Comparison of ENCODE assay signal across 8 cellular contexts in the genomic region with DNA sequence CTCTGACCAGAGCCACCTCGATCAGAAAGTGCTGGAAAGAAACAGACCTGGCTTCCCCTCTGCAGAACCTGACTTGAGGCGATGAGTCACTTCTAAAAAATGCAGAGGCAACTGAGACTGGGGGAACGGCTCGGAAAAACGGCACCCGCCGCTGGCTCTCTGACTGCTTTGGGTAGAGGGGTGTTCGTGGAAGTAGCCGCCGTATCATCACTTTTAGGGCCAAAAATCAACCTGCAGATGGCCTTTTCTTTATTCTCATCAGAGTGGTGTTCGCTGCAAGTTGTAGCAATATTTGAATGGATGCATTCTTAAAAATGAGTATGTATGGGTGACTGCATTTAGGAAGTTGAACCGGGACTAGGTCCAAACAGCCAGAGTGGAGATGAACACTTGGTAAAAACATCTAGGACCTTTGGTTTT. TPM values are rescaled to one million over a fixed set of nuclear protein-coding genes. Genes with fewer than 3 reads are reported as not detected.
DNase-seq lines count a peak whose midpoint lies in the region; ATAC-seq, FAIRE-seq and TF ChIP-seq lines count a peak whose summit lies in the region.

No MANE protein-coding gene starts in this region.

- no peaks in the 10 kb centered on the region for H3K36me3 ChIP-seq in HepG2 (replicated peaks in 1 of 2; ENCODE audit: control insufficient read depth in 1 of 2, insufficient read depth in 2 of 2, low read length in 2 of 2)
- H3K36me3 ChIP-seq in suprapubic skin = no peaks in the 10 kb centered on the region

- H3K9me3 ChIP-seq in HepG2 (ENCODE audit: low read length) (no peaks in the 10 kb centered on the region), suprapubic skin (no peaks in the 10 kb centered on the region)

- H3K27me3 ChIP-seq in HepG2 (ENCODE audit: control insufficient read depth in 1 of 2, insufficient read depth in 2 of 2, low read length in 2 of 2) (peaks cover 0 to 6% of the 10 kb centered on the region in 2 experiments; a peak in 1 of 5 replicates), suprapubic skin (no peaks in the 10 kb centered on the region)

- TF ChIP-seq RAD21 in HepG2 (CRISPR knock-in tag; IDR thresholded peaks at IDR 0.05) = no peak

- no peak overlapping the region for H3K27ac Mint-ChIP-seq in activated T-cell treated with anti-CD3 and anti-CD28 coated beads, Interleukin-2, amount 50 U/mL, for 24 hours

- TF ChIP-seq EP300 in HepG2 (IDR thresholded peaks at IDR 0.05; ENCODE audit: low read depth in 2 of 2, low read length in 2 of 2) (0 out of 4 replicates have a peak, but pooled peaks of 1 of the 2 experiments have one; percentile 10), HepG2 (CRISPR knock-in tag; IDR thresholded peaks at IDR 0.05; ENCODE audit: borderline replicate concordance) (no peak), suprapubic skin (IDR thresholded peaks at IDR 0.05) (no peak)

- H3K4me3 Mint-ChIP-seq in activated T-cell treated with anti-CD3 and anti-CD28 coated beads, Interleukin-2, amount 50 U/mL, for 24 hours = peak overlapping the region; percentile 62

- no TSS peak for BruUV-seq in HepG2 (replicated peaks; lab: Mats Ljungman, UMichigan)

- H3K9me3 Mint-ChIP-seq in activated T-cell treated with anti-CD3 and anti-CD28 coated beads, Interleukin-2, amount 50 U/mL, for 24 hours = no peaks in the 10 kb centered on the region

- H3K27me3 Mint-ChIP-seq in activated T-cell treated with anti-CD3 and anti-CD28 coated beads, Interleukin-2, amount 50 U/mL, for 24 hours = peaks cover 77% of the 10 kb centered on the region

- 3% methylated on average over 12 of the region's 12 CpGs for WGBS in HepG2 (ENCODE audit: low lambda C conversion rate)
- 2% methylated on average over 12 of the region's 12 CpGs for WGBS in suprapubic skin

- POLR2A ChIA-PET in HepG2 (lab: Yijun Ruan, JAX) = interaction anchor here (0.7 to 3.0 kb wide), 5 partner anchors 14 to 85 kb away, joined by 3 to 33 read pairs (median 3); no protein-coding TSS in a partner anchor

- no peak overlapping the region for H2AFZ ChIP-seq in HepG2 (ENCODE audit: low read length)

- H3K4me1 Mint-ChIP-seq in activated T-cell treated with anti-CD3 and anti-CD28 coated beads, Interleukin-2, amount 50 U/mL, for 24 hours (ENCODE audit: low read depth) = peaks cover 8% of the 10 kb centered on the region

- no peaks in the 10 kb centered on the region for H4K20me1 ChIP-seq in HepG2 (ENCODE audit: insufficient read depth, low read length)

- CTCF ChIA-PET in HepG2 (lab: Yijun Ruan, JAX; ENCODE audit: low intra/inter-chr PET ratio, low total read pairs) = no interaction called here

- peak overlapping the region; percentile 77 for H3K4me2 ChIP-seq in HepG2 (ENCODE audit: low read depth, low read length)

- intact Hi-C loops in HepG2 (cut with micrococcal nuclease; ENCODE audit: unreplicated experiment) = loop anchor here (2.0 kb wide), 1 partner anchor 113 kb away; the partner anchor contains the start of gene RBM24

- H3K27ac ChIP-seq in HepG2 (ENCODE audit: extremely low read length, insufficient read depth, low read length) (peak overlapping the region; percentile 55), suprapubic skin (peak overlapping the region; percentile 56)

- 0 out of 4 replicates have a peak, but pooled peaks of 1 of the 2 experiments have one; percentile 36 for TF ChIP-seq POLR2A in HepG2 (IDR thresholded peaks at IDR 0.05; ENCODE audit: insufficient read depth in 1 of 2, low read depth in 2 of 2, low read length in 2 of 2)
- TF ChIP-seq POLR2A in suprapubic skin (IDR thresholded peaks at IDR 0.05) = no peak

- H3K4me3 ChIP-seq in HepG2 (replicated peaks in 1 of 3; ENCODE audit: insufficient read depth in 1 of 3, low read depth in 2 of 3, low read length in 3 of 3) = peak overlapping the region; percentile 86 to 89 (median 86)
- H3K4me3 ChIP-seq in suprapubic skin = peak overlapping the region; percentile 59

- in situ Hi-C loops in HepG2 (cut with HindIII; ENCODE audit: extremely low pct_ligation_motif_present, low pct_unique_long_range_greater_than_20kb) = no loop called here

- no peaks in the 10 kb centered on the region for H3K36me3 Mint-ChIP-seq in activated T-cell treated with anti-CD3 and anti-CD28 coated beads, Interleukin-2, amount 50 U/mL, for 24 hours (ENCODE audit: low read depth)

- peak; percentile 51 for ATAC-seq in HepG2

- no peak for TF ChIP-seq CTCF in HepG2 (CRISPR knock-in tag; IDR thresholded peaks at IDR 0.05)
- no peak for TF ChIP-seq CTCF in suprapubic skin (IDR thresholded peaks at IDR 0.05)

- FAIRE-seq in RCC 7860 (lab: Jason Lieb, UNC) = no peak
- FAIRE-seq in HepG2 (lab: Jason Lieb, UNC) = no peak

- peak overlapping the region; percentile 81 for H3K9ac ChIP-seq in HepG2 (ENCODE audit: insufficient read depth, low read depth, low read length)

- peaks cover 51% of the 10 kb centered on the region for H3K4me1 ChIP-seq in HepG2 (ENCODE audit: insufficient read depth, low read length)
- peaks cover 12% of the 10 kb centered on the region for H3K4me1 ChIP-seq in suprapubic skin

- H3K79me2 ChIP-seq in HepG2 (ENCODE audit: insufficient read depth, low read length) = peaks cover 21% of the 10 kb centered on the region

- DNase-seq in activated T-cell treated with anti-CD3 and anti-CD28 coated beads, Interleukin-2, amount 50 U/mL, for 24 hours = peak; percentile 27
- DNase-seq in activated T-cell treated with anti-CD3 and anti-CD28 coated beads for 4 hours (no peak), RCC 7860 (ENCODE audit: low spot score) (peak; percentile 80), dedifferentiated amniotic fluid mesenchymal stem cell (ENCODE audit: extremely low spot score) (peak; percentile 82), HepG2 (ENCODE audit: low spot score) (peak; percentile 71), suprapubic skin (ENCODE audit: low spot score in 2 of 2) (no peak), NCI-H1048 (lab: John Stamatoyannopoulos, UW) (no peak)
- DNase-seq in NK-92 treated with Interleukin-12 subunit alpha and Interleukin-12 subunit beta, amount 100 ng/mL, for 24 hours (lab: John Stamatoyannopoulos, UW) = no peak

TF ChIP-seq in HepG2, 621 proteins besides CTCF, POLR2A, EP300 and RAD21 (continues in another document):
- TF ChIP-seq CEBPZ (IDR thresholded peaks at IDR 0.05; ENCODE audit: low read length) = no peak

RNA-seq across cellular contexts. Expression of gene CAP2, which starts 0.8 kb away (rescaled TPM):
- 7.9 and 8.8 TPM in 2 replicates for total RNA-seq in HepG2 (2016; rRNA removed; fragmentation: Illumina TruSeq; extraction: Trizol)
- 1.9 TPM in 2 replicates for total RNA-seq in HepG2 (2016; cell fraction: cytosol; rRNA removed; fragmentation: Illumina TruSeq; extraction: Trizol; ENCODE audit: low read depth)
- total RNA-seq in HepG2 (2016; cell fraction: insoluble cytoplasmic fraction; rRNA removed; fragmentation: Illumina TruSeq; extraction: Trizol) = 6.6 and 7.6 TPM in 2 replicates
- total RNA-seq in HepG2 (2016; cell fraction: membrane; rRNA removed; fragmentation: Illumina TruSeq; extraction: Trizol) = 3.4 and 4.3 TPM in 2 replicates
- 6.9 and 9.0 TPM in 2 replicates for total RNA-seq in HepG2 (2016; cell fraction: nucleus; rRNA removed; fragmentation: Illumina TruSeq; extraction: Trizol)
- polyA plus RNA-seq in HepG2 (2011; rRNA removed) = 35.7 and 53.1 TPM in 2 replicates
- polyA plus RNA-seq in HepG2 (2011; cell fraction: cytosol; rRNA removed) = 24.4 and 25.6 TPM in 2 replicates
- polyA plus RNA-seq in HepG2 (2011; cell fraction: nucleus; rRNA removed) = 50.2 and 52.1 TPM in 2 replicates
- 29.4 and 36.2 TPM in 2 replicates for polyA plus RNA-seq in HepG2 (2012)
- 0.93 and 1.5 TPM in 2 replicates for polyA plus RNA-seq in HepG2 (2016; cell fraction: cytosol; fragmentation: Illumina TruSeq; extraction: Trizol; ENCODE audit: low read depth)
- polyA plus RNA-seq in HepG2 (2016; cell fraction: insoluble cytoplasmic fraction; fragmentation: Illumina TruSeq; extraction: Trizol; ENCODE audit: low read depth) = 11.5 and 12.1 TPM in 2 replicates
- polyA plus RNA-seq in HepG2 (2016; cell fraction: membrane; fragmentation: Illumina TruSeq; extraction: Trizol; ENCODE audit: low read depth) = 2.0 and 2.6 TPM in 2 replicates
- polyA plus RNA-seq in HepG2 (2016; cell fraction: nucleus; fragmentation: Illumina TruSeq; extraction: Trizol; ENCODE audit: insufficient read depth, low read depth) = 17.9 and 19.7 TPM in 2 replicates
- 15.5 and 33.6 TPM in 2 replicates for polyA minus RNA-seq in HepG2 (2011; rRNA and poly(A)+ RNA removed; ENCODE audit: low replicate concordance)
- polyA minus RNA-seq in HepG2 (2011; cell fraction: cytosol; rRNA and poly(A)+ RNA removed) = 26.6 and 28.9 TPM in 2 replicates
- polyA minus RNA-seq in HepG2 (2011; cell fraction: nucleus; rRNA and poly(A)+ RNA removed) = 42.9 and 47.0 TPM in 2 replicates
- 1 to 10 TPM; 1.4 to 2.9 (median 2.2) TPM for total RNA-seq in suprapubic skin

Comparison
In these comparisons a context has a peak if more than half of its experiments do, and no peak if none do; other contexts are left out.
1. DNase-seq: peak in activated T-cell treated with anti-CD3 and anti-CD28 coated beads, Interleukin-2, amount 50 U/mL, for 24 hours (single experiment), RCC 7860 (single experiment), dedifferentiated amniotic fluid mesenchymal stem cell (single experiment) and HepG2 (single experiment); none in activated T-cell treated with anti-CD3 and anti-CD28 coated beads for 4 hours (single experiment), suprapubic skin (0 of 2), NCI-H1048 (single experiment) and NK-92 treated with Interleukin-12 subunit alpha and Interleukin-12 subunit beta, amount 100 ng/mL, for 24 hours (single experiment).